In genomic region chr1:201828820-201829774, GRCh38 we compare ENCODE assay signal across 8 cellular contexts. TPM values are rescaled to one million over a fixed set of nuclear protein-coding genes. Genes with fewer than 3 reads are reported as not detected.
DNase-seq lines count a peak whose midpoint lies in the region; ATAC-seq lines count a peak whose summit lies in the region.

Gene IPO9, plus strand, starts transcription at chr1:201829157. Its CDS starts 53 bp downstream, at chr1:201829210.

- POLR2A ChIA-PET in activated CD8-positive, alpha-beta memory T cell treated with anti-CD3 and anti-CD28 coated beads for 36 hours (lab: Charles Lee): interaction anchor here (0.5 to 0.9 kb wide), 3 partner anchors 333 to 838 kb away, joined by 3 to 5 read pairs (median 3); no protein-coding TSS in a partner anchor

- peak; percentile 58 for ATAC-seq in GM19468 (IDR thresholded peaks at IDR 0.05; ENCODE audit: extremely low read depth, unreplicated experiment)

- H3K4me3 ChIP-seq in effector memory CD4-positive, alpha-beta T cell (ENCODE audit: insufficient read depth, low read depth, low read length, poor library complexity, severe bottlenecking): peak within 1 kb of the TSS; percentile 97

- H3K27ac ChIP-seq in effector memory CD4-positive, alpha-beta T cell (ENCODE audit: insufficient read depth, low read length, poor library complexity, severe bottlenecking): peak within 1 kb of the TSS; percentile 87

- CTCF ChIA-PET in activated CD8-positive, alpha-beta memory T cell treated with anti-CD3 and anti-CD28 coated beads for 36 hours (lab: Charles Lee): interaction anchor here (0.7 to 2.1 kb wide), 12 partner anchors 10 to 524 kb away, joined by 3 to 4 read pairs (median 3); partner anchors contain the start of gene TIMM17A

- peak; percentile 99 for DNase-seq in COLO829 (ENCODE audit: low spot score)
- peak; percentile 96 for DNase-seq in HT-29 (ENCODE audit: low spot score)
- peak; percentile 88 to 90 for DNase-seq in NOMO-1 (lab: John Stamatoyannopoulos, UW; ENCODE audit: unreplicated experiment in 2 of 2)
- peak; percentile 83 to 89 (median 88) for DNase-seq in effector memory CD4-positive, alpha-beta T cell
- peak; percentile 94 for DNase-seq in medulla oblongata (ENCODE audit: extremely low spot score)
- peak; percentile 90 to 92 (median 91) for DNase-seq in stimulated activated CD4-positive, alpha-beta T cell treated with anti-CD3 and anti-CD28 coated beads, TNF-alpha, amount 100 ng/mL, for 48 hours (ENCODE audit: low read depth in 3 of 3)

- no peaks in the 10 kb centered on the region for H3K36me3 ChIP-seq in effector memory CD4-positive, alpha-beta T cell (ENCODE audit: control insufficient read depth, insufficient read depth, low read length)

- H3K27me3 ChIP-seq in effector memory CD4-positive, alpha-beta T cell (replicated peaks; ENCODE audit: control insufficient read depth, insufficient read depth, low read length, poor library complexity, severe bottlenecking): no peaks in the 10 kb centered on the region

- H3K9me3 ChIP-seq in effector memory CD4-positive, alpha-beta T cell (ENCODE audit: control insufficient read depth, low read length): no peaks in the 10 kb centered on the region

- H3K4me1 ChIP-seq in effector memory CD4-positive, alpha-beta T cell (ENCODE audit: control insufficient read depth, insufficient read depth, low read length, poor library complexity, severe bottlenecking): no peaks in the 10 kb centered on the region

RNA-seq across cellular contexts. Expression of gene IPO9, which starts in this region (rescaled TPM):
- 21.5 and 39.6 TPM in 2 replicates for total RNA-seq in HT-29 (2014; rRNA removed; shearing (Covaris generic))
- total RNA-seq in activated CD8-positive, alpha-beta memory T cell treated with anti-CD3 and anti-CD28 coated beads for 36 hours: 10 to 100 TPM; 68.3 to 74.7 TPM

Comparison
In these comparisons a context has a peak if more than half of its experiments do, and no peak if none do; other contexts are left out.
1. Peak in every context shown above with its lines: DNase-seq, ATAC-seq, H3K4me3 ChIP-seq and H3K27ac ChIP-seq.